ENCODE assay signal across 8 cellular contexts in genomic region chr20:34215711-34216381, GRCh38. TPM values are rescaled to one million over a fixed set of nuclear protein-coding genes. Genes with fewer than 3 reads are reported as not detected.
DNase-seq lines count a peak whose midpoint lies in the region; ATAC-seq, FAIRE-seq and TF ChIP-seq lines count a peak whose summit lies in the region.

No MANE protein-coding gene starts in this region.

- no peak for FAIRE-seq in small intestine (lab: Jason Lieb, UNC)

- H3K9me3 ChIP-seq in small intestine (ENCODE audit: control insufficient read depth, low read depth) = no peaks in the 10 kb centered on the region

- no peaks in the 10 kb centered on the region for H3K36me3 ChIP-seq in small intestine (ENCODE audit: control insufficient read depth in 2 of 2, insufficient read depth in 2 of 2, low read length in 2 of 2)

- no peaks in the 10 kb centered on the region for H3K27me3 ChIP-seq in small intestine (ENCODE audit: control insufficient read depth in 2 of 2, insufficient read depth in 2 of 2, low read length in 2 of 2)

- H3K27ac ChIP-seq in VCaP (peak overlapping the region; percentile 75), small intestine (ENCODE audit: low read depth in 1 of 2, low read length in 1 of 2) (peak overlapping the region in 1 of 2 donors; percentile 47)

- 2 to 4% (median 3%) methylated on average over 49 of the region's 49 CpGs for WGBS in small intestine, 3 donors

- H3K4me3 ChIP-seq in cardiac fibroblast (replicated peaks in 1 of 2; ENCODE audit: low read depth in 2 of 2, low read length in 2 of 2) (peak overlapping the region; percentile 47 to 55), small intestine (ENCODE audit: low read depth in 1 of 2, low read length in 2 of 2) (peak overlapping the region in 1 of 2 donors; percentile 21)

- peak; percentile 95 for DNase-seq in DMS53 (lab: John Stamatoyannopoulos, UW)
- peak; percentile 27 for DNase-seq in NCI-H128 (lab: John Stamatoyannopoulos, UW; ENCODE audit: unreplicated experiment)
- DNase-seq in cardiac fibroblast (ENCODE audit: low read depth in 2 of 2) = peak; percentile 57 to 63
- DNase-seq in iris pigment epithelial cell (ENCODE audit: low read depth) = peak; percentile 78
- peak; percentile 80 for DNase-seq in small intestine

- TF ChIP-seq CTCF in VCaP (conservative IDR thresholded peaks at IDR 0.05) (peak; percentile 36; the same call in 1 of the 2 replicates), cardiac fibroblast (IDR thresholded peaks at IDR 0.05; ENCODE audit: low read depth, low read length) (no peak)

- ATAC-seq in GM18867 (IDR thresholded peaks at IDR 0.05; ENCODE audit: unreplicated experiment) (no peak), GM18870 (IDR thresholded peaks at IDR 0.05; ENCODE audit: unreplicated experiment) (no peak)

- H3K4me1 ChIP-seq in small intestine (ENCODE audit: control insufficient read depth in 2 of 2, insufficient read depth in 1 of 2, low read depth in 1 of 2, low read length in 1 of 2) = no peaks in the 10 kb centered on the region

RNA-seq across cellular contexts. Expression of gene ASIP, which starts 25.4 kb away (rescaled TPM):
- 1 to 10 TPM in 1 of 3 donors, under 1 TPM in 1, not detected in 1; 0.30 to 3.8 TPM for polyA plus RNA-seq in small intestine

Comparison
In these comparisons a context has a peak if more than half of its experiments do, and no peak if none do; other contexts are left out.
1. DNase-seq: peak in every context shown above with its lines; median percentile 95 in DMS53; 80 in small intestine; 78 in iris pigment epithelial cell; 60 in cardiac fibroblast; 27 in NCI-H128.